In the genomic region with DNA sequence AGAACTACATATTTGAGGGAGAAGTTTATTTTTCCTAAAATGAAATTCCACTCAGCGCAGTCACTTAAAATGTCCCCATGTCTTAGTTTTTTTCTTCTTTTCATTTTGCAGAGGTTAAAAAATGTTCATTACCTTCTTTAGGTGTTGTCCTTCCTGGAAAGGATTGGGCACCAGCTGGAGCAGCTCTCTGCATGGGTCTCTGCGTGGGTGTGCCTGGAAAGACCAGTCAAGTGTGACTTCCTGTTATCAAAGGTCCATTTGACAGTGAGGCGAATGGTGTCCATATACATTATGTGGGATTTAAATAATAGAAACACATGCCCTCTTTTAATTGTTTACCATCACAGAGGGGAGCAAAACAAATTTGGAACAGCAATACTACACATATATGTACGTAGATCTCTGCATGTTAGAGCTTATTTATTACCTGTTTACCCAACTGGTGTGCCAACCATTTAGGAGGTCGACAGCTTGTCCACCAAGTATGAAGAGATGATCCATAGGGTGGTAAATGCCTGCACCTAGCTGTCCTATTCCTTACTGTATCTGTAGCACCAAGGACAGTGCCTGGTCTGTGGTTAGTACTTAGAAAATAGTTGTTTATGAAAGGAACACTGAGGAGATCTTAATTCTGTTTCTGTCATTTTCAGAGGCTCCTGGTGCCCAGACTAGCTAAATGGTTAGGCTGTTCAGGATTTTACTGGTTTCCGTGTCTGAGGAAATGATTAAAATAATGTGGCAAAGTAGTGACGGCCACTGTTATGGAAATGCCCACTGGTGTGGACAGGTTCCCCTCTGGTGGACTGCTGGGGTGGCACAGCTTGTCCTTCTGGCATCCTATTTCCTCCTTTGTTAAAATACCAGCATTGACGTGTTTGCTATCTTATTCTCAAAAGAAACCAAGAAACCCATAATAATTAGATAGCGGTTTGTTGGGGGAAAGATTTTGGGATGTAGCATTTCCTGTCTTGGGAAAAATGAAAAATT, we compare ENCODE assay signal across 14 cellular contexts.
DNase-seq lines count a peak whose midpoint lies in the region; ATAC-seq and TF ChIP-seq lines count a peak whose summit lies in the region.
"Had no signal": no experiment of that assay in that cellular context is flagged by ENCODE, and none has a peak within 500 bp of the region (broad histone marks: within the 10 kb centered on the region; RNA-seq: fewer than 3 reads in every experiment).

No MANE protein-coding gene starts in this region.

- H3K27me3 ChIP-seq in mammary epithelial cell (ENCODE audit: insufficient read depth, low read length) = no peaks in the 10 kb centered on the region
- H3K27me3 ChIP-seq in thoracic aorta (replicated peaks; ENCODE audit: insufficient read depth) = no peaks in the 10 kb centered on the region
- H3K27me3 ChIP-seq: sigmoid colon, SJSA1 had no signal

- no peaks in the 10 kb centered on the region for H3K36me3 Mint-ChIP-seq in activated naive CD4-positive, alpha-beta T cell treated with anti-CD3 and anti-CD28 coated beads, Interleukin-2, amount 50 U/mL, for 72 hours

- TF ChIP-seq CTCF in mammary epithelial cell (conservative IDR thresholded peaks at IDR 0.05 in 1 of 2, IDR thresholded peaks at IDR 0.05 in 1 of 2; ENCODE audit: extremely low read depth in 1 of 2, insufficient read depth in 1 of 2, low read depth in 1 of 2, low read length in 2 of 2) (peak in 1 of 2 donors; percentile 21), epithelial cell of esophagus (IDR thresholded peaks at IDR 0.05; ENCODE audit: insufficient read depth, low read depth, low read length, missing control alignments) (no peak), thoracic aorta (IDR thresholded peaks at IDR 0.05) (peak; percentile 38)

- H3K4me1 ChIP-seq in mammary epithelial cell (ENCODE audit: insufficient read depth, low read length) (no peaks in the 10 kb centered on the region), thoracic aorta (ENCODE audit: control insufficient read depth in 1 of 2, low read depth in 2 of 2) (no peaks in the 10 kb centered on the region)
- H3K4me1 ChIP-seq: sigmoid colon, SJSA1 had no signal

- BruUV-seq in mammary epithelial cell (replicated peaks; lab: Mats Ljungman, UMichigan) = no TSS peak

- no peak overlapping the region for H3K27ac Mint-ChIP-seq in activated naive CD4-positive, alpha-beta T cell treated with anti-CD3 and anti-CD28 coated beads, Interleukin-2, amount 50 U/mL, for 72 hours
- H3K27ac Mint-ChIP-seq: CD4-positive, alpha-beta T cell had no signal

- H3K4me3 ChIP-seq in mammary epithelial cell (replicated peaks in 1 of 3; ENCODE audit: insufficient read depth in 1 of 3, low read depth in 2 of 3, low read length in 3 of 3) (no peak overlapping the region), epithelial cell of esophagus (ENCODE audit: low read length) (no peak overlapping the region), thoracic aorta (no peak overlapping the region)
- H3K4me3 ChIP-seq: sigmoid colon, SJSA1 had no signal

- H2AFZ ChIP-seq in mammary epithelial cell (ENCODE audit: low read depth, low read length) = no peak overlapping the region

- H3K4me2 ChIP-seq in mammary epithelial cell (ENCODE audit: insufficient read depth, low read depth, low read length) = no peak overlapping the region

- H4K20me1 ChIP-seq in mammary epithelial cell (ENCODE audit: insufficient read depth, low read length) = no peaks in the 10 kb centered on the region

- in situ Hi-C loops in T47D (cut with HindIII; ENCODE audit: low pct_unique_long_range_greater_than_20kb, low sequenced_read_pairs) (no loop called here), mammary epithelial cell (cut with MboI; ENCODE audit: low sequenced_read_pairs in 2 of 2) (no loop called here)

- 80% methylated on average over 9 of the region's 9 CpGs for WGBS in mammary epithelial cell (ENCODE audit: low coverage, missing lambda C conversion rate)

- H3K9me3 ChIP-seq in mammary epithelial cell (replicated peaks; ENCODE audit: insufficient read depth, low read length) = no peaks in the 10 kb centered on the region
- no peaks in the 10 kb centered on the region for H3K9me3 ChIP-seq in thoracic aorta
- H3K9me3 ChIP-seq: sigmoid colon, SJSA1 had no signal

- peak; percentile 21 to 45 for DNase-seq in T47D (ENCODE audit: low read depth in 1 of 2, low spot score in 1 of 2)
- no peak for DNase-seq in mammary epithelial cell
- peak; percentile 96 for DNase-seq in NCI-H69 (lab: John Stamatoyannopoulos, UW)
- peak; percentile 13 for DNase-seq in epithelial cell of esophagus (ENCODE audit: low read depth)
- DNase-seq in thoracic aorta (ENCODE audit: low spot score) = no peak
- no peak for DNase-seq in CD1c-positive myeloid dendritic cell (ENCODE audit: extremely low spot score)
- no peak for DNase-seq in activated naive CD4-positive, alpha-beta T cell treated with anti-CD3 and anti-CD28 coated beads, Interleukin-2, amount 50 U/mL, for 72 hours (ENCODE audit: low spot score in 2 of 2)
- DNase-seq: activated CD8-positive, alpha-beta memory T cell treated with anti-CD3 and anti-CD28 coated beads, Interleukin-2, amount 50 U/mL, for 48 hours; CD4-positive, alpha-beta T cell; KG1; kidney; sigmoid colon had no signal

- H3K36me3 ChIP-seq in mammary epithelial cell (ENCODE audit: insufficient read depth, low read length) = no peaks in the 10 kb centered on the region
- no peaks in the 10 kb centered on the region for H3K36me3 ChIP-seq in thoracic aorta
- H3K36me3 ChIP-seq: sigmoid colon, SJSA1 had no signal

- dilution Hi-C loops in mammary epithelial cell (cut with HindIII; ENCODE audit: low sequenced_read_pairs) = no loop called here

- no peaks in the 10 kb centered on the region for H3K9me3 Mint-ChIP-seq in activated naive CD4-positive, alpha-beta T cell treated with anti-CD3 and anti-CD28 coated beads, Interleukin-2, amount 50 U/mL, for 72 hours
- H3K9me3 Mint-ChIP-seq: CD4-positive, alpha-beta T cell had no signal

- no peak overlapping the region for H3K9ac ChIP-seq in mammary epithelial cell (ENCODE audit: insufficient read depth, low read length)

- H3K79me2 ChIP-seq in mammary epithelial cell (ENCODE audit: insufficient read depth, low read length) = no peaks in the 10 kb centered on the region

- intact Hi-C loops in mammary epithelial cell (cut with micrococcal nuclease) = no loop called here

- no peak for ATAC-seq in thoracic aorta (ENCODE audit: insufficient number of reproducible peaks, low FRiP score, low read depth)
- no peak for ATAC-seq in HG03196 (IDR thresholded peaks at IDR 0.05; ENCODE audit: unreplicated experiment)
- no peak for ATAC-seq in activated naive CD4-positive, alpha-beta T cell treated with anti-CD3 and anti-CD28 coated beads, Interleukin-2, amount 50 U/mL, for 72 hours

- H3K27ac ChIP-seq in mammary epithelial cell (ENCODE audit: insufficient read depth, low read depth, low read length) (no peak overlapping the region), thoracic aorta (no peak overlapping the region)
- H3K27ac ChIP-seq: sigmoid colon, SJSA1 had no signal

- CTCF ChIA-PET in mammary epithelial cell (lab: Charles Lee; ENCODE audit: low non-redundant PET) = no interaction called here

Comparison
In these comparisons a context has a peak if more than half of its experiments do, and no peak if none do; other contexts are left out.
1. DNase-seq: peak in T47D (2 of 2), NCI-H69 (single experiment) and epithelial cell of esophagus (single experiment); none in mammary epithelial cell (single experiment), thoracic aorta (single experiment), CD1c-positive myeloid dendritic cell (single experiment) and activated naive CD4-positive, alpha-beta T cell treated with anti-CD3 and anti-CD28 coated beads, Interleukin-2, amount 50 U/mL, for 72 hours (0 of 2).